In genomic region chr4:17934286-17934685, GRCh38 we compare ENCODE assay signal across 21 cellular contexts.
DNase-seq lines count a peak whose midpoint lies in the region; ATAC-seq, FAIRE-seq and TF ChIP-seq lines count a peak whose summit lies in the region.
"Had no signal": no experiment of that assay in that cellular context is flagged by ENCODE, and none has a peak within 500 bp of the region (broad histone marks: within the 10 kb centered on the region; RNA-seq: fewer than 3 reads in every experiment).

No MANE protein-coding gene starts in this region.

- no peaks in the 10 kb centered on the region for H3K27me3 Mint-ChIP-seq in activated T-cell treated with anti-CD3 and anti-CD28 coated beads, Interleukin-2, amount 50 U/mL, for 24 hours

- no peak for TF ChIP-seq RAD21 in GM12878 (IDR thresholded peaks at IDR 0.05; ENCODE audit: insufficient read depth, low read depth, low read length)
- TF ChIP-seq RAD21 in neural cell (conservative IDR thresholded peaks at IDR 0.05), result peak; percentile 64

- ATAC-seq in DND-41 (ENCODE audit: insufficient read depth, low read depth), result no peak
- ATAC-seq in GM12878, result no peak
- no peak for ATAC-seq in activated naive CD4-positive, alpha-beta T cell treated with anti-CD3 and anti-CD28 coated beads, Interleukin-2, amount 50 U/mL, for 72 hours
- no peak for ATAC-seq in HG02798 (IDR thresholded peaks at IDR 0.05; ENCODE audit: poor library complexity, unreplicated experiment)
- ATAC-seq: activated CD4-positive, CD25-positive, alpha-beta regulatory T cell treated with anti-CD3 and anti-CD28 coated beads, Interleukin-2, amount 50 U/mL, for 24 hours; left colon; sciatic nerve had no signal

- H3K79me2 ChIP-seq in DND-41 (ENCODE audit: insufficient read depth, low read length), result no peaks in the 10 kb centered on the region
- no peaks in the 10 kb centered on the region for H3K79me2 ChIP-seq in GM12878 (ENCODE audit: control insufficient read depth, insufficient read depth, low read length)
- no peaks in the 10 kb centered on the region for H3K79me2 ChIP-seq in neural cell (replicated peaks; ENCODE audit: insufficient read depth, low read length)

- SMC1A ChIA-PET in GM12878 (lab: Charles Lee; ENCODE audit: uncharacterized antibody, unreplicated experiment), result interaction anchor here (0.8 kb wide), 1 partner anchor 13 kb away, joined by 3 read pairs; no protein-coding TSS in a partner anchor

- no peaks in the 10 kb centered on the region for H3K27me3 ChIP-seq in DND-41 (ENCODE audit: insufficient read depth, low read length, poor library complexity)
- no peaks in the 10 kb centered on the region for H3K27me3 ChIP-seq in GM12878 (replicated peaks in 1 of 2; ENCODE audit: control insufficient read depth in 2 of 2, insufficient read depth in 2 of 2, low read length in 1 of 2)
- H3K27me3 ChIP-seq in neural cell (ENCODE audit: insufficient read depth, low read depth, low read length), result no peaks in the 10 kb centered on the region
- H3K27me3 ChIP-seq: BE2C, esophagus muscularis mucosa, neutrophil had no signal

- RAD21 ChIA-PET in GM12878 (lab: Charles Lee; ENCODE audit: unreplicated experiment), result interaction anchor here (1.7 kb wide), 1 partner anchor 118 kb away, joined by 4 read pairs; no protein-coding TSS in a partner anchor

- no peak overlapping the region for H3K27ac Mint-ChIP-seq in activated naive CD4-positive, alpha-beta T cell treated with anti-CD3 and anti-CD28 coated beads, Interleukin-2, amount 50 U/mL, for 72 hours
- H3K27ac Mint-ChIP-seq in activated T-cell treated with anti-CD3 and anti-CD28 coated beads, Interleukin-2, amount 50 U/mL, for 24 hours, result no peak overlapping the region

- H3K9me2 ChIP-seq in neural cell (ENCODE audit: insufficient read depth, low read length), result no peaks in the 10 kb centered on the region

- H3K4me3 ChIP-seq in DND-41 (ENCODE audit: low read depth in 1 of 2, low read length in 2 of 2) (no peak overlapping the region), GM12878 (no peak overlapping the region), neural cell (ENCODE audit: low read length) (no peak overlapping the region)
- H3K4me3 ChIP-seq: esophagus muscularis mucosa had no signal

- no peak for TF ChIP-seq POLR2A in GM12878 (IDR thresholded peaks at IDR 0.05; ENCODE audit: low read depth, low read length)

- H3K27ac ChIP-seq in DND-41 (ENCODE audit: low read length), result no peak overlapping the region
- no peak overlapping the region for H3K27ac ChIP-seq in GM12878 (ENCODE audit: control insufficient read depth, insufficient read depth)
- H3K27ac ChIP-seq in neural cell (ENCODE audit: low read length), result no peak overlapping the region
- H3K27ac ChIP-seq: esophagus muscularis mucosa, neutrophil had no signal

- H3K9me3 ChIP-seq in DND-41 (ENCODE audit: insufficient read depth, low read length, severe bottlenecking) (peaks cover 9% of the 10 kb centered on the region), GM12878 (replicated peaks; ENCODE audit: control insufficient read depth, insufficient read depth, low read length) (no peaks in the 10 kb centered on the region; the same call in 1 of the 3 replicates), neural cell (ENCODE audit: low read length) (no peaks in the 10 kb centered on the region)
- H3K9me3 ChIP-seq: BE2C, neutrophil had no signal

- no peaks in the 10 kb centered on the region for H3F3A ChIP-seq in neural cell (ENCODE audit: insufficient read depth, low read length, poor library complexity, severe bottlenecking)

- no peak overlapping the region for H3K4me3 Mint-ChIP-seq in activated T-cell treated with anti-CD3 and anti-CD28 coated beads, Interleukin-2, amount 50 U/mL, for 24 hours

- no peaks in the 10 kb centered on the region for H3K4me1 Mint-ChIP-seq in activated T-cell treated with anti-CD3 and anti-CD28 coated beads, Interleukin-2, amount 50 U/mL, for 24 hours (ENCODE audit: low read depth)

- BruUV-seq in GM12878 (replicated peaks; lab: Mats Ljungman, UMichigan), result no TSS peak

- H3K36me3 ChIP-seq in DND-41 (ENCODE audit: insufficient read depth, low read length), result peaks cover 4% of the 10 kb centered on the region; the same call in 1 of the 2 replicates
- H3K36me3 ChIP-seq in GM12878 (ENCODE audit: control insufficient read depth in 2 of 2, insufficient read depth in 2 of 2, low read length in 1 of 2), result no peaks in the 10 kb centered on the region
- H3K36me3 ChIP-seq in neural cell (ENCODE audit: insufficient read depth, low read length), result no peaks in the 10 kb centered on the region
- H3K36me3 ChIP-seq: BE2C, esophagus muscularis mucosa, neutrophil had no signal

- H3K36me3 Mint-ChIP-seq in activated naive CD4-positive, alpha-beta T cell treated with anti-CD3 and anti-CD28 coated beads, Interleukin-2, amount 50 U/mL, for 72 hours, result peaks cover 6 to 17% of the 10 kb centered on the region in 2 donors
- H3K36me3 Mint-ChIP-seq in activated T-cell treated with anti-CD3 and anti-CD28 coated beads, Interleukin-2, amount 50 U/mL, for 24 hours (ENCODE audit: low read depth), result peaks cover 42% of the 10 kb centered on the region

- no peak overlapping the region for H2AFZ ChIP-seq in DND-41 (ENCODE audit: low read depth, low read length)
- no peak overlapping the region for H2AFZ ChIP-seq in GM12878 (ENCODE audit: control insufficient read depth, low read depth, low read length)
- H2AFZ ChIP-seq in neural cell (ENCODE audit: low read depth, low read length), result no peak overlapping the region

- TF ChIP-seq CTCF in DND-41 (IDR thresholded peaks at IDR 0.05; ENCODE audit: borderline replicate concordance, extremely low read depth, low read length, poor library complexity, severe bottlenecking), result peak; percentile 9
- no peak; a peak in 1 of 6 replicates for TF ChIP-seq CTCF in GM12878 (IDR thresholded peaks at IDR 0.05 in 2 of 3, conservative IDR thresholded peaks at IDR 0.05 in 1 of 3; ENCODE audit: control insufficient read depth in 2 of 3, extremely low read depth in 1 of 3, insufficient read depth in 1 of 3, low read depth in 3 of 3, low read length in 3 of 3)
- peak; percentile 58 for TF ChIP-seq CTCF in neural cell (IDR thresholded peaks at IDR 0.05; ENCODE audit: poor library complexity, severe bottlenecking)

- H3K9ac ChIP-seq in DND-41 (ENCODE audit: low read depth, low read length) (no peak overlapping the region), GM12878 (ENCODE audit: control insufficient read depth, insufficient read depth, low read length) (no peak overlapping the region), neural cell (ENCODE audit: low read length) (no peak overlapping the region)

- no peaks in the 10 kb centered on the region for H3K4me1 ChIP-seq in DND-41 (ENCODE audit: insufficient read depth, low read length)
- no peaks in the 10 kb centered on the region for H3K4me1 ChIP-seq in GM12878 (ENCODE audit: control insufficient read depth, insufficient read depth, low read length)
- H3K4me1 ChIP-seq: BE2C, esophagus muscularis mucosa had no signal

- H3K9me3 Mint-ChIP-seq in activated naive CD4-positive, alpha-beta T cell treated with anti-CD3 and anti-CD28 coated beads, Interleukin-2, amount 50 U/mL, for 72 hours, result peaks cover 4 to 11% of the 10 kb centered on the region in 2 donors
- peaks cover 23% of the 10 kb centered on the region for H3K9me3 Mint-ChIP-seq in activated T-cell treated with anti-CD3 and anti-CD28 coated beads, Interleukin-2, amount 50 U/mL, for 24 hours

- TF ChIP-seq EP300 in GM12878 (IDR thresholded peaks at IDR 0.05; ENCODE audit: borderline replicate concordance in 1 of 2, control insufficient read depth in 1 of 2, low read depth in 2 of 2, low read length in 2 of 2) (no peak), neural cell (conservative IDR thresholded peaks at IDR 0.05; ENCODE audit: poor library complexity, severe bottlenecking) (no peak)

- H3K4me2 ChIP-seq in DND-41 (ENCODE audit: insufficient read depth, low read length) (no peak overlapping the region), GM12878 (ENCODE audit: control insufficient read depth, insufficient read depth) (no peak overlapping the region), neural cell (ENCODE audit: low read length) (no peak overlapping the region)

- CTCF ChIA-PET in GM12878 (lab: Yijun Ruan, JAX), result interaction anchor here (0.8 kb wide), 1 partner anchor 11 kb away, joined by 3 read pairs; no protein-coding TSS in a partner anchor

- H4K20me1 ChIP-seq in DND-41 (ENCODE audit: insufficient read depth, low read length), result no peaks in the 10 kb centered on the region
- H4K20me1 ChIP-seq in GM12878 (ENCODE audit: control insufficient read depth, insufficient read depth), result no peaks in the 10 kb centered on the region
- no peaks in the 10 kb centered on the region for H4K20me1 ChIP-seq in neural cell (ENCODE audit: insufficient read depth)

- FAIRE-seq in GM12878 (lab: Jason Lieb, UNC), result peak; percentile 18
- FAIRE-seq: GM19239 had no signal

- POLR2A ChIA-PET in GM12878 (lab: Charles Lee), result no interaction called here

- in situ Hi-C loops in GM12878 (cut with MboI), result no loop called here

- no peak for DNase-seq in DND-41
- peak; percentile 7 for DNase-seq in NAMALWA (ENCODE audit: low spot score)
- no peak for DNase-seq in GM12878 (ENCODE audit: low read depth, low spot score)
- DNase-seq in activated naive CD4-positive, alpha-beta T cell treated with anti-CD3 and anti-CD28 coated beads, Interleukin-2, amount 50 U/mL, for 72 hours (ENCODE audit: low spot score in 2 of 2), result no peak
- DNase-seq in activated T-cell treated with anti-CD3 and anti-CD28 coated beads, Interleukin-2, amount 50 U/mL, for 24 hours, result no peak
- no peak for DNase-seq in GOT3 (lab: John Stamatoyannopoulos, UW)
- DNase-seq: activated effector memory CD4-positive, alpha-beta T cell treated with anti-CD3 and anti-CD28 coated beads, Interleukin-2, amount 50 U/mL, for 16 hours; BE2C; DMS 273 treated with DMSO at 0.1 percent for 48 hours; hypothalamus; left colon; NCI-H1092; SHP77; T-helper 2 cell had no signal

- intact Hi-C loops in GM12878 (cut with micrococcal nuclease; ENCODE audit: unreplicated experiment), result loop anchor here (5.0 kb wide), 2 partner anchors 433 to 658 kb away; no protein-coding TSS in a partner anchor

TF ChIP-seq in GM12878, 131 proteins besides CTCF, POLR2A, EP300 and RAD21 (continues in another document):
- TF ChIP-seq GABPA (IDR thresholded peaks at IDR 0.05; ENCODE audit: low read depth), result no peak
- TF ChIP-seq POU2F2 (IDR thresholded peaks at IDR 0.05; ENCODE audit: borderline replicate concordance, low read depth, low read length), result no peak

Comparison
In these comparisons a context has a peak if more than half of its experiments do, and no peak if none do; other contexts are left out.
1. CTCF ChIP-seq: peak in DND-41 (single experiment) and neural cell (single experiment); none in GM12878 (0 of 3).